9 cellular contexts compared by ENCODE assay signal in the genomic region with DNA sequence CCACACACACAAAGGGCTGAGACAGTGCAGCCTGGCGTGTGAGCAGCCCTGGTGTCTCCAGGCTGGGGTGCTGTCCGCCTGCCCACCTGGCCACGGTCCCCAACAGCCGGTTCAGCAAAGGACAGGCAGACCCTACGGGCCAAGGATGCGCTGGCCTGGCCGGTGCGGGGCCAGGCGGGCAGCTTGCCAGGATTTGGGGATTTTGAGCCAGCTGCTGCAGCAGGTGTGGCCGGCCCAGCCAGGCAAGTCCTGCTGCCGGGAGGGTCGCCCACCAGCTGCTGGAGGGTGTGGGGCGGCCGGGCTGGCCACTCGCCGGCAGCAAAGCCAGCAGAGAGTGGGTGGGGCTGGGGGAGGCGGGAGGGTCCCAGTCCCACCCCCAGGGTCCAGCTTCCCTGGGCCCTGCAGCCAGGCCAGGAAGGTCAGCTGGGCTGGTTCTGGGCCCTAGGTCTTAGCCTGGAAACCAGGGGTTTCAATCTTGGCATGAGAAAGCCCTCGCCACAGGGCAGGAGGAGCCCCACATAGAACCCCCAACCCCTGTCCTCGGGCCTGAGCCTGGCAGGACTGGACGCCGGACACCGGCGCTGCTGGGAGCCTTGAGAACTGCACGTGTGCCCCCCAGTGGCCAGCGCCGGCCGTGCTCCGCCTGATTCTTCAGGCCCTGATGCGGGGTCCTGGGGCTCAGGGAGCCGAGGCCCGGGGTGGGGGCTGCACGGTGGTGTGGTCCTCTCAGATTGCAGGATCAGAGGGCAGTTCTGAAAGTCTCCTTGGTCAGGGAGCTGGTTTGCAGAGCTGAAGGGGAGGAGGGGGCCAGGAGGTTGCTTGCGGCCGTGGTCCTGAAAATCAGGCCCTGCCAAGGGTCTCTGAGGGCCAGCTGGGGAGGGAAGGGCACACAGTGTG. TPM values are rescaled to one million over a fixed set of nuclear protein-coding genes. Genes with fewer than 3 reads are reported as not detected.
DNase-seq lines count a peak whose midpoint lies in the region; ATAC-seq, FAIRE-seq and TF ChIP-seq lines count a peak whose summit lies in the region.
"Had no signal": no experiment of that assay in that cellular context is flagged by ENCODE, and none has a peak within 500 bp of the region (broad histone marks: within the 10 kb centered on the region; RNA-seq: fewer than 3 reads in every experiment).

No MANE protein-coding gene starts in this region.

- H2BK20ac ChIP-seq in IMR-90 (ENCODE audit: low read depth, low read length): no peak overlapping the region

- in situ Hi-C loops in IMR-90 (cut with MboI; ENCODE audit: low sequenced_read_pairs): loop anchor here (5.0 to 25.0 kb wide), 2 partner anchors 243 to 343 kb away; a partner anchor contains a TSS

- H3K9me1 ChIP-seq in IMR-90 (ENCODE audit: insufficient read depth, low read length): no peaks in the 10 kb centered on the region

- no peak overlapping the region for H3K23ac ChIP-seq in IMR-90 (ENCODE audit: low read depth, low read length)

- no TSS peak for BruUV-seq in IMR-90 (replicated peaks; lab: Mats Ljungman, UMichigan)

- no peaks in the 10 kb centered on the region for H3K4me1 ChIP-seq in DND-41 (ENCODE audit: insufficient read depth, low read length)
- H3K4me1 ChIP-seq in IMR-90 (ENCODE audit: control insufficient read depth, insufficient read depth, low read length): no peaks in the 10 kb centered on the region
- no peaks in the 10 kb centered on the region for H3K4me1 ChIP-seq in pancreas

- no peak overlapping the region for H4K91ac ChIP-seq in IMR-90 (ENCODE audit: insufficient read depth, low read depth, low read length)

- no peaks in the 10 kb centered on the region for H3K79me2 ChIP-seq in DND-41 (ENCODE audit: insufficient read depth, low read length)

- no peak overlapping the region for H2AK5ac ChIP-seq in IMR-90 (ENCODE audit: low read depth, low read length)

- H2AK9ac ChIP-seq in IMR-90 (replicated peaks; ENCODE audit: low read depth, low read length, poor library complexity): peak overlapping the region; percentile 55

- H3K9me3 ChIP-seq in DND-41 (ENCODE audit: insufficient read depth, low read length, severe bottlenecking): no peaks in the 10 kb centered on the region
- peaks cover 6% of the 10 kb centered on the region for H3K9me3 ChIP-seq in IMR-90 (ENCODE audit: control insufficient read depth, insufficient read depth, low read length)
- H3K9me3 ChIP-seq in pancreas: no peaks in the 10 kb centered on the region

- DNase-seq in DND-41: no peak
- peak; percentile 29 for DNase-seq in IMR-90
- DNase-seq in activated T-cell treated with anti-CD3 and anti-CD28 coated beads for 4 hours: peak; percentile 22
- peak; percentile 46 for DNase-seq in fibroblast of villous mesenchyme (ENCODE audit: low read depth)
- peak in 4 of 6 donors; percentile 44 to 90 (median 73) for DNase-seq in pancreas
- DNase-seq in NCI-H2171 treated with DMSO at 0.1 percent for 48 hours (lab: John Stamatoyannopoulos, UW): no peak

- WGBS in IMR-90 (ENCODE audit: extremely low coverage in 2 of 2, insufficient read length in 1 of 2), 2 experiments: 38% methylated on average over 11 of the region's 34 CpGs; no CpG with 5 or more reads in 1 of the 2 experiments
- WGBS in pancreas, 2 donors: 10 to 12% methylated on average over 30 to 34 of the region's 34 CpGs

- intact Hi-C loops in IMR-90 (cut with micrococcal nuclease) (loop anchor here (1.0 to 2.0 kb wide), 2 partner anchors 242 to 342 kb away; no protein-coding TSS in a partner anchor), pancreas (cut with DNase I) (loop anchor here in 2 of 3 donors (5.0 to 10.0 kb wide), 3 partner anchors 238 to 343 kb away; a partner anchor contains a TSS)

- POLR2A ChIA-PET in IMR-90 (lab: Charles Lee; ENCODE audit: unreplicated experiment): no interaction called here

- H3K4me2 ChIP-seq in DND-41 (ENCODE audit: insufficient read depth, low read length) (no peak overlapping the region), IMR-90 (ENCODE audit: low read depth, low read length) (no peak overlapping the region)

- no peak for FAIRE-seq in pancreas (lab: Jason Lieb, UNC)

- peak; percentile 33 for TF ChIP-seq CTCF in DND-41 (IDR thresholded peaks at IDR 0.05; ENCODE audit: borderline replicate concordance, extremely low read depth, low read length, poor library complexity, severe bottlenecking)
- peak; percentile 80 for TF ChIP-seq CTCF in IMR-90 (conservative IDR thresholded peaks at IDR 0.05; ENCODE audit: low read depth, low read length)
- TF ChIP-seq CTCF in fibroblast of villous mesenchyme (IDR thresholded peaks at IDR 0.05; ENCODE audit: insufficient read depth, low read depth, low read length): peak; percentile 71
- peak; percentile 59 to 81 (median 72) for TF ChIP-seq CTCF in pancreas (IDR thresholded peaks at IDR 0.05)

- ATAC-seq in DND-41 (ENCODE audit: insufficient read depth, low read depth) (no peak), IMR-90 (ENCODE audit: low read depth) (peak; percentile 97), pancreas (peak; percentile 73 to 93 (median 88)), HG03095 (IDR thresholded peaks at IDR 0.05; ENCODE audit: unreplicated experiment) (no peak), GM21786 (IDR thresholded peaks at IDR 0.05; ENCODE audit: unreplicated experiment) (no peak)

- H3K56ac ChIP-seq in IMR-90 (ENCODE audit: extremely low read depth, insufficient read depth, low read length): no peak overlapping the region

- no peaks in the 10 kb centered on the region for H3K27me3 ChIP-seq in DND-41 (ENCODE audit: insufficient read depth, low read length, poor library complexity)
- H3K27me3 ChIP-seq in IMR-90 (ENCODE audit: control insufficient read depth, insufficient read depth, low read length): peaks cover 13% of the 10 kb centered on the region; the same call in 1 of the 2 replicates
- no peaks in the 10 kb centered on the region for H3K27me3 ChIP-seq in pancreas

- peak; percentile 86 for TF ChIP-seq RAD21 in IMR-90 (IDR thresholded peaks at IDR 0.05; ENCODE audit: low read length)

- CTCF ChIA-PET in IMR-90 (lab: Yijun Ruan, JAX): no interaction called here

- no peak overlapping the region for H3K14ac ChIP-seq in IMR-90 (replicated peaks; ENCODE audit: low read depth, low read length)

- H3K18ac ChIP-seq in IMR-90 (ENCODE audit: low read depth, low read length): no peak overlapping the region

- H4K8ac ChIP-seq in IMR-90 (ENCODE audit: low read depth in 2 of 2, low read length in 2 of 2): no peak overlapping the region

- no peak overlapping the region for H3K4ac ChIP-seq in IMR-90 (ENCODE audit: low read depth, low read length)

- H3K27ac ChIP-seq in DND-41 (ENCODE audit: low read length) (no peak overlapping the region), IMR-90 (ENCODE audit: insufficient read depth, low read length) (no peak overlapping the region), pancreas (no peak overlapping the region)

- dilution Hi-C loops in IMR-90 (cut with HindIII; ENCODE audit: low sequenced_read_pairs, unreplicated experiment): no loop called here

- no peaks in the 10 kb centered on the region for H3K79me1 ChIP-seq in IMR-90 (ENCODE audit: low read depth in 1 of 2, low read length in 2 of 2)

- no peak overlapping the region for H2BK120ac ChIP-seq in IMR-90 (ENCODE audit: low read depth, low read length)

- no peak for TF ChIP-seq POLR2A in IMR-90 (IDR thresholded peaks at IDR 0.05; ENCODE audit: low read depth, low read length)

- H3K9ac ChIP-seq in DND-41 (ENCODE audit: low read depth, low read length): no peak overlapping the region
- H3K9ac ChIP-seq in IMR-90 (ENCODE audit: low read depth, low read length): no peak overlapping the region

- H3K4me3 ChIP-seq in DND-41 (ENCODE audit: low read depth in 1 of 2, low read length in 2 of 2) (no peak overlapping the region), IMR-90 (ENCODE audit: insufficient read depth, low read depth, low read length) (no peak overlapping the region), fibroblast of villous mesenchyme (ENCODE audit: low read depth, low read length) (no peak overlapping the region), pancreas (no peak overlapping the region)

- no peak overlapping the region for H2AFZ ChIP-seq in DND-41 (ENCODE audit: low read depth, low read length)
- H2AFZ ChIP-seq in IMR-90 (replicated peaks; ENCODE audit: low read length, poor library complexity): peak overlapping the region; percentile 58

- H4K20me1 ChIP-seq in DND-41 (ENCODE audit: insufficient read depth, low read length) (no peaks in the 10 kb centered on the region; the same call in 1 of the 2 replicates), IMR-90 (ENCODE audit: insufficient read depth, low read length) (no peaks in the 10 kb centered on the region)

- no peak overlapping the region for H2BK15ac ChIP-seq in IMR-90 (ENCODE audit: low read depth, low read length)

- no peak overlapping the region for H2BK5ac ChIP-seq in IMR-90 (ENCODE audit: low read depth, low read length, poor library complexity, severe bottlenecking)

- no peak overlapping the region for H4K5ac ChIP-seq in IMR-90 (ENCODE audit: low read depth, low read length)

- H3K36me3 ChIP-seq in DND-41 (ENCODE audit: insufficient read depth, low read length): no peaks in the 10 kb centered on the region
- H3K36me3 ChIP-seq in IMR-90 (ENCODE audit: control insufficient read depth, insufficient read depth, low read length): no peaks in the 10 kb centered on the region
- H3K36me3 ChIP-seq in pancreas: no peaks in the 10 kb centered on the region

TF ChIP-seq in IMR-90, 13 proteins besides CTCF, POLR2A, EP300 and RAD21:
- TF ChIP-seq CHD1 (IDR thresholded peaks at IDR 0.05; ENCODE audit: low read depth, low read length) (no peak), SMC3 (IDR thresholded peaks at IDR 0.05; ENCODE audit: low read depth, low read length) (peak; percentile 85)

RNA-seq across cellular contexts. Expression of a gene that starts 17.6 kb away (rescaled TPM):
- total RNA-seq in IMR-90 (2012; rRNA removed) (not detected in 2 replicates), fibroblast of villous mesenchyme (not detected in 2 replicates), pancreas (under 1 TPM in 5 of 6 donors, not detected in 1; 0.12 to 0.38 (median 0.24) TPM)
- polyA plus RNA-seq in IMR-90 (2012; rRNA removed) (not detected in 2 replicates), pancreas (1 to 10 TPM; 1.2 TPM)
- polyA plus RNA-seq in IMR-90 (2012; cell fraction: cytosol; rRNA removed): not detected in 2 replicates
- polyA plus RNA-seq in IMR-90 (2012; cell fraction: nucleus; rRNA removed; ENCODE audit: low replicate concordance): not detected in 2 replicates
- total RNA-seq: skeletal muscle tissue had no signal

RNA-seq across cellular contexts. Expression of a gene that starts 41.1 kb away (rescaled TPM):
- total RNA-seq in IMR-90 (2012; rRNA removed) (not detected in 2 replicates), fibroblast of villous mesenchyme (not detected in 2 replicates), pancreas (not detected)
- polyA plus RNA-seq in IMR-90 (2012; rRNA removed) (not detected in 2 replicates), pancreas (under 1 TPM in 1 of 2 donors, not detected in 1; 0.23 TPM)
- polyA plus RNA-seq in IMR-90 (2012; cell fraction: cytosol; rRNA removed): not detected in 2 replicates
- not detected in 2 replicates for polyA plus RNA-seq in IMR-90 (2012; cell fraction: nucleus; rRNA removed; ENCODE audit: low replicate concordance)
- total RNA-seq: skeletal muscle tissue had no signal

Comparison
In these comparisons a context has a peak if more than half of its experiments do, and no peak if none do; other contexts are left out.
1. ATAC-seq: peak in IMR-90 (single experiment) and pancreas (4 of 4); none in DND-41 (single experiment), HG03095 (single experiment) and GM21786 (single experiment).
2. DNase-seq: peak in IMR-90 (single experiment), activated T-cell treated with anti-CD3 and anti-CD28 coated beads for 4 hours (single experiment), fibroblast of villous mesenchyme (single experiment) and pancreas (4 of 6); none in DND-41 (single experiment) and NCI-H2171 treated with DMSO at 0.1 percent for 48 hours (single experiment).
3. Peak in every context shown above with its lines, with median percentiles within 50 percentile points of each other: CTCF ChIP-seq.